8 cellular contexts compared by ENCODE assay signal in the genomic region with DNA sequence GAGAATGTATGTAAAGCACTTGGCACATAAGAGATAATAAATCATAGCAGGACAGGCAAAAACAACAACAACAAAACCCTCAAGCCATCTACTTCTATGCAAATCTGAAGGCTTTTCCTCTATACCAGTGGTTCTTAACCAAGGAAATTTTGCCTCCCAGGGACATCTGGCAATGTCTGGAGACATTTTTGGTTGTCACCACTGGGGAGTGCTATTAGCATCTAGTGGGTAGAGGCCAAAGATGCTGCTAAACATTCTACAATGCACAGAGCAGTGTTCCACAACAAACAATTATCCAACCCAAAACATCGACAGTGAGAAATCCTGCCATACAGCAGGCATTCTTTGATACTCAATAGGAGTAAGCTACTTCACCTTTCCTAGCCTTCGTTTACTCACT. TPM values are rescaled to one million over a fixed set of nuclear protein-coding genes. Genes with fewer than 3 reads are reported as not detected.
DNase-seq lines count a peak whose midpoint lies in the region; ATAC-seq, FAIRE-seq and TF ChIP-seq lines count a peak whose summit lies in the region.

No MANE protein-coding gene starts in this region.

- intact Hi-C loops in CD4-positive, alpha-beta T cell (cut with DNase I, micrococcal nuclease), result loop anchor here (1.0 to 5.0 kb wide), 3 partner anchors 35 to 170 kb away; no protein-coding TSS in a partner anchor
- intact Hi-C loops in adrenal gland (cut with DNase I), result no loop called here

- H3K4me1 ChIP-seq in H9 (ENCODE audit: insufficient read depth, low read length) (no peaks in the 10 kb centered on the region), adrenal gland (replicated peaks in 1 of 2) (no peaks in the 10 kb centered on the region), liver (ENCODE audit: control insufficient read depth in 4 of 4, insufficient read depth in 4 of 4, low read length in 3 of 4) (no peaks in the 10 kb centered on the region), tibial nerve (no peaks in the 10 kb centered on the region)

- no peak overlapping the region for H4K5ac ChIP-seq in H9 (ENCODE audit: insufficient read length, low read depth, low read length)

- no peaks in the 10 kb centered on the region for H3K79me2 ChIP-seq in H9 (ENCODE audit: insufficient read depth, low read length)

- no peak overlapping the region for H2BK120ac ChIP-seq in H9 (ENCODE audit: low read depth, low read length, poor library complexity, severe bottlenecking)

- H3K4me3 ChIP-seq in adrenal gland, result no peak overlapping the region
- H3K4me3 ChIP-seq in liver (ENCODE audit: low read depth in 1 of 3, low read length in 3 of 3), result no peak overlapping the region
- no peak overlapping the region for H3K4me3 ChIP-seq in tibial nerve

- H4K8ac ChIP-seq in H9 (replicated peaks; ENCODE audit: insufficient read length, low read depth, low read length), result no peak overlapping the region

- no peak overlapping the region for H3K14ac ChIP-seq in H9 (ENCODE audit: insufficient read depth, low read length)

- H3K79me1 ChIP-seq in H9 (ENCODE audit: insufficient read depth, low read depth, low read length, poor library complexity, severe bottlenecking), result no peaks in the 10 kb centered on the region

- peaks cover 48% of the 10 kb centered on the region for H3K36me3 Mint-ChIP-seq in CD4-positive, alpha-beta T cell (ENCODE audit: low read depth)
- H3K36me3 Mint-ChIP-seq in H9 (ENCODE audit: insufficient read depth in 1 of 3, low read depth in 3 of 3), result peaks cover 0 to 4% (median 0%) of the 10 kb centered on the region in 3 experiments; a peak in 1 of 7 replicates

- no CpG with 5 or more reads among the region's 2 CpGs for WGBS in H9 (ENCODE audit: extremely low coverage, insufficient read length, low lambda C conversion rate)
- WGBS in adrenal gland, 4 donors, result 89 to 97% (median 95%) methylated on average over 2 of the region's 2 CpGs
- 94% methylated on average over 2 of the region's 2 CpGs for WGBS in liver
- WGBS in tibial nerve, 2 donors, result 75 to 81% methylated on average over 2 of the region's 2 CpGs

- no peak overlapping the region for H2AFZ ChIP-seq in H9 (ENCODE audit: low read length)

- H3K4me2 ChIP-seq in H9 (ENCODE audit: insufficient read depth, insufficient read length, low read length), result no peak overlapping the region

- TF ChIP-seq RAD21 in liver (IDR thresholded peaks at IDR 0.05), result peak; percentile 55 to 70

- no peaks in the 10 kb centered on the region for H3K27me3 ChIP-seq in CD4-positive, alpha-beta T cell (ENCODE audit: control insufficient read depth, insufficient read depth, low read length)
- H3K27me3 ChIP-seq in H9 (ENCODE audit: insufficient read depth, low read length), result no peaks in the 10 kb centered on the region
- H3K27me3 ChIP-seq in adrenal gland, result no peaks in the 10 kb centered on the region
- H3K27me3 ChIP-seq in liver (ENCODE audit: control insufficient read depth in 4 of 4, insufficient read depth in 4 of 4, low read length in 3 of 4), result no peaks in the 10 kb centered on the region
- no peaks in the 10 kb centered on the region for H3K27me3 ChIP-seq in tibial nerve

- no peaks in the 10 kb centered on the region for H3K9me3 ChIP-seq in CD4-positive, alpha-beta T cell (ENCODE audit: control insufficient read depth, low read length)
- no peaks in the 10 kb centered on the region for H3K9me3 ChIP-seq in H9 (ENCODE audit: control insufficient read depth, low read depth, low read length)
- H3K9me3 ChIP-seq in adrenal gland (replicated peaks in 1 of 3), result no peaks in the 10 kb centered on the region
- no peaks in the 10 kb centered on the region for H3K9me3 ChIP-seq in liver (ENCODE audit: control insufficient read depth in 4 of 4, low read length in 3 of 4)
- H3K9me3 ChIP-seq in tibial nerve, result no peaks in the 10 kb centered on the region

- TF ChIP-seq POLR2A in adrenal gland (IDR thresholded peaks at IDR 0.05) (no peak), tibial nerve (IDR thresholded peaks at IDR 0.05) (no peak)

- peak; percentile 54 for ATAC-seq in CD4-positive, alpha-beta T cell (ENCODE audit: poor library complexity)

- H3T11ph ChIP-seq in H9 (ENCODE audit: low read length), result no peak overlapping the region

- no peak overlapping the region for H3K23ac ChIP-seq in H9 (ENCODE audit: insufficient read length, low read depth, low read length)

- no peak overlapping the region for H3K18ac ChIP-seq in H9 (ENCODE audit: insufficient read length, low read depth, low read length)

- CTCF ChIA-PET in CD4-positive, alpha-beta T cell (lab: Charles Lee), result interaction anchor here (2.0 kb wide), 1 partner anchor 37 kb away, joined by 8 read pairs; no protein-coding TSS in a partner anchor

- no peak for TF ChIP-seq EP300 in tibial nerve (IDR thresholded peaks at IDR 0.05)

- no peaks in the 10 kb centered on the region for H3K27me3 Mint-ChIP-seq in CD4-positive, alpha-beta T cell
- H3K27me3 Mint-ChIP-seq in H9 (ENCODE audit: low read depth), result no peaks in the 10 kb centered on the region; the same call in 1 of the 2 replicates

- H3K9me3 Mint-ChIP-seq in CD4-positive, alpha-beta T cell, result no peaks in the 10 kb centered on the region
- no peaks in the 10 kb centered on the region for H3K9me3 Mint-ChIP-seq in H9

- H2BK12ac ChIP-seq in H9 (ENCODE audit: insufficient read length, low read depth, low read length), result no peak overlapping the region

- no peak overlapping the region for H3K27ac Mint-ChIP-seq in CD4-positive, alpha-beta T cell
- no peak overlapping the region for H3K27ac Mint-ChIP-seq in H9

- H3K36me3 ChIP-seq in adrenal gland (replicated peaks in 1 of 2) (peaks cover 0 to 4% of the 10 kb centered on the region in 2 donors), liver (ENCODE audit: control insufficient read depth in 4 of 4, insufficient read depth in 3 of 4, low read depth in 1 of 4, low read length in 3 of 4) (peaks cover 0 to 6% (median under 1%) of the 10 kb centered on the region in 4 donors), tibial nerve (peaks cover 0 to 33% (median 0%) of the 10 kb centered on the region in 3 donors)

- H3K27ac ChIP-seq in CD4-positive, alpha-beta T cell (ENCODE audit: low read depth, low read length), result no peak overlapping the region
- H3K27ac ChIP-seq in H9 (ENCODE audit: insufficient read length, low read depth, low read length) (no peak overlapping the region), adrenal gland (no peak overlapping the region), liver (ENCODE audit: low read depth in 1 of 2, low read length in 2 of 2) (no peak overlapping the region), tibial nerve (no peak overlapping the region)

- POLR2A ChIA-PET in CD4-positive, alpha-beta T cell (lab: Charles Lee), result interaction anchor here (0.8 to 1.2 kb wide), 2 partner anchors 15 to 16 kb away, joined by 3 read pairs; no protein-coding TSS in a partner anchor

- no peak overlapping the region for H4K91ac ChIP-seq in H9 (ENCODE audit: insufficient read length, low read depth, low read length)

- no peak for DNase-seq in CD4-positive, alpha-beta T cell
- DNase-seq in H9 (no peak), adrenal gland (peak in 3 of 7 donors; percentile 19 to 51 (median 32)), GM19239 (ENCODE audit: insufficient read length, low spot score) (no peak), tibial nerve (ENCODE audit: low spot score in 2 of 2) (no peak), T-helper 9 cell (no peak)
- no peak for DNase-seq in stimulated activated CD8-positive, alpha-beta memory T cell treated with anti-CD3 and anti-CD28 coated beads, Interleukin-4, amount 100 ng/mL, for 48 hours

- no peak overlapping the region for H2BK20ac ChIP-seq in H9 (ENCODE audit: low read depth, low read length, poor library complexity, severe bottlenecking)

- no peaks in the 10 kb centered on the region for H3K23me2 ChIP-seq in H9 (ENCODE audit: insufficient read length, low read depth, low read length, poor library complexity, severe bottlenecking)

- H2BK5ac ChIP-seq in H9 (ENCODE audit: insufficient read length, low read length), result no peak overlapping the region

- TF ChIP-seq CTCF in CD4-positive, alpha-beta T cell (IDR thresholded peaks at IDR 0.05), result peak; percentile 50
- TF ChIP-seq CTCF in H9 (conservative IDR thresholded peaks at IDR 0.05), result peak; percentile 63
- peak in 5 of 6 experiments; percentile 9 to 54 (median 40) for TF ChIP-seq CTCF in adrenal gland (IDR thresholded peaks at IDR 0.05)
- peak; percentile 12 for TF ChIP-seq CTCF in liver (IDR thresholded peaks at IDR 0.05; ENCODE audit: low read depth, low read length, missing input control)
- TF ChIP-seq CTCF in tibial nerve (IDR thresholded peaks at IDR 0.05), result peak in 1 of 5 experiments; percentile 16

- H3K9ac ChIP-seq in H9 (ENCODE audit: extremely low read depth, insufficient read length, low read length) (no peak overlapping the region), liver (ENCODE audit: low read depth in 1 of 2, low read length in 2 of 2) (no peak overlapping the region)

- H2AK5ac ChIP-seq in H9 (ENCODE audit: insufficient read length, low read length), result no peak overlapping the region

- no peak overlapping the region for H3K56ac ChIP-seq in H9 (ENCODE audit: insufficient read length, low read depth, low read length)

- H3K4ac ChIP-seq in H9 (ENCODE audit: low read depth, low read length), result no peak overlapping the region

- no peak for FAIRE-seq in GM19239 (lab: Jason Lieb, UNC)

- no peak overlapping the region for H2BK15ac ChIP-seq in H9 (ENCODE audit: low read depth, low read length)

- H3K4me1 Mint-ChIP-seq in CD4-positive, alpha-beta T cell (ENCODE audit: low read depth), result no peaks in the 10 kb centered on the region
- no peaks in the 10 kb centered on the region; a peak in 1 of 4 replicates for H3K4me1 Mint-ChIP-seq in H9

- no peak overlapping the region for H3K4me3 Mint-ChIP-seq in CD4-positive, alpha-beta T cell
- no peak overlapping the region for H3K4me3 Mint-ChIP-seq in H9

- no peaks in the 10 kb centered on the region for H4K20me1 ChIP-seq in H9 (ENCODE audit: control insufficient read depth, insufficient read depth, insufficient read length)

RNA-seq across cellular contexts. Expression of a gene that starts 28.2 kb away (rescaled TPM):
- total RNA-seq in CD4-positive, alpha-beta T cell, result 10 to 100 TPM; 17.3 to 17.5 TPM
- total RNA-seq in H9 (2021) (22.4 and 23.6 TPM in 2 replicates), adrenal gland (10 to 100 TPM; 29.0 to 91.4 (median 65.7) TPM), liver (1 to 10 TPM; 5.4 to 6.3 TPM), tibial nerve (10 to 100 TPM; 13.9 to 21.9 (median 19.2) TPM)
- polyA plus RNA-seq in adrenal gland (10 to 100 TPM; 40.4 to 54.4 (median 40.8) TPM), liver (1 to 10 TPM; 3.1 to 3.7 TPM)

RNA-seq across cellular contexts. Expression of a gene that starts 55.9 kb away (rescaled TPM):
- total RNA-seq in CD4-positive, alpha-beta T cell, result 10 to 100 TPM; 10.5 to 14.3 TPM
- total RNA-seq in H9 (2021) (20.6 and 22.8 TPM in 2 replicates), adrenal gland (10 to 100 TPM in 4 of 8 donors, 1 to 10 TPM in 4; 6.7 to 17.0 (median 11.1) TPM), liver (10 to 100 TPM in 1 of 2 donors, 1 to 10 TPM in 1; 6.2 to 14.6 TPM), tibial nerve (10 to 100 TPM in 2 of 4 donors, 1 to 10 TPM in 2; 5.4 to 14.9 (median 8.6) TPM)
- polyA plus RNA-seq in adrenal gland (10 to 100 TPM; 18.5 to 23.5 (median 22.7) TPM), liver (1 to 10 TPM; 3.5 to 4.0 TPM)

Comparison
In these comparisons a context has a peak if more than half of its experiments do, and no peak if none do; other contexts are left out.
1. intact Hi-C loops: an anchor here in CD4-positive, alpha-beta T cell (1.0 to 5.0 kb wide); none called in adrenal gland.